ENCODE assay signal across 21 cellular contexts in the genomic region with DNA sequence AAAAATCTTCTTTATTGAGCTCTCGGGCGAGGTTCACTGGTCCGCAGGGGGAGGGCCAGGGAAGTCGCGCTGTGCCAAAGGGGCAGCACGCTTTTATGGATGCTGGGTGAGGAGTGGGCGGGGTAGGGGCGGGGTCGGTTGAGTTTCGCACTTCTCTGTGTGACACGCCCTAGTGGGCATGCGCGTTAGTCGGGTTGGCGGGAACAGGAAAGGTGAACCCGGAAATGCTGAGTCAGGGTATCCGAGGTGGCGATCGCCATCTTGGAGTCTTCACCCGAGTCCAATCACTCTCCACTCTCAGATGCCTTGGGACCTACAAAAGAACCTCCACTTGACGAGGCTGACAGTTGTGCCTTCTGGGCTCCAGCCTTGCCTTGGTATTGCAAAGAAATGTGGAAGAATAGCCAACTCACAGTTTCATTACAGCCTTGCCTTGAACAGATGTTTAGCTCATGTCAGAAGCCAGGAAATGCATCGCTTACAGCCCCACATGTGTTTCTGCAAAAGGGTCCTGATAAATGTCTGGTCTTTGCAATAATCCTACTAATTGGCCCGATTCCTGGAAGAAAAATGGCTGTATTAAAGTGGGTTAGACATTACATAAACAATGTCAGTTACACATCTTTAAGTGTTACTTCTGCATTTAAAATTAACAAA.
"Had no signal": no experiment of that assay in that cellular context is flagged by ENCODE, and none has a peak within 500 bp of the region (broad histone marks: within the 10 kb centered on the region; RNA-seq: fewer than 3 reads in every experiment).

No MANE protein-coding gene starts in this region.

- ATAC-seq: activated naive CD8-positive, alpha-beta T cell treated with anti-CD3 and anti-CD28 coated beads, Interleukin-2, amount 50 U/mL, for 24 hours; left cardiac atrium; sciatic nerve; stimulated activated naive CD8-positive, alpha-beta T cell treated with anti-CD3 and anti-CD28 coated beads, Interleukin-15, Interleukin-2, amounts not matched to agents 100 U/mL and 50 U/mL, for 24 hours; T-cell had no signal

- H3K27ac Mint-ChIP-seq: activated naive CD8-positive, alpha-beta T cell treated with anti-CD3 and anti-CD28 coated beads, Interleukin-2, amount 50 U/mL, for 24 hours; naive B cell; T-cell had no signal

- DNase-seq: activated CD4-positive, alpha-beta T cell treated with anti-CD3 and anti-CD28 coated beads for 1 hour; activated CD4-positive, alpha-beta T cell treated with anti-CD3 and anti-CD28 coated beads, Interleukin-2, amount 50 U/mL, for 4 hours; activated naive CD4-positive, alpha-beta T cell treated with Interleukin-2 at 50 U/mL for 16 hours; activated naive CD8-positive, alpha-beta T cell treated with anti-CD3 and anti-CD28 coated beads, Interleukin-2, amount 50 U/mL, for 24 hours; activated T-cell treated with anti-CD3 and anti-CD28 coated beads for 4 hours; dermis blood vessel endothelial cell; head of caudate nucleus; left cardiac atrium; naive B cell; ovary; stimulated activated naive CD8-positive, alpha-beta T cell treated with anti-CD3 and anti-CD28 coated beads, Interleukin-15, Interleukin-2, amounts not matched to agents 100 U/mL and 50 U/mL, for 24 hours; T-cell; T-helper 9 cell had no signal

- H3K27me3 ChIP-seq: ascending aorta, breast epithelium, ovary, suprapubic skin, upper lobe of left lung had no signal

- H3K4me3 Mint-ChIP-seq: activated naive CD8-positive, alpha-beta T cell treated with anti-CD3 and anti-CD28 coated beads, Interleukin-2, amount 50 U/mL, for 24 hours; naive B cell; T-cell had no signal

- H3K4me3 ChIP-seq: ascending aorta, breast epithelium, lung, ovary, suprapubic skin, upper lobe of left lung had no signal

- H3K36me3 ChIP-seq: ascending aorta, breast epithelium, ovary, upper lobe of left lung had no signal

- H3K4me1 ChIP-seq: ascending aorta, breast epithelium, suprapubic skin, upper lobe of left lung had no signal

- H3K9me3 ChIP-seq: ascending aorta, breast epithelium, ovary, suprapubic skin had no signal

- H3K27ac ChIP-seq: ascending aorta, breast epithelium, epithelial cell of prostate, ovary, suprapubic skin, upper lobe of left lung, VCaP had no signal

- H3K4me1 Mint-ChIP-seq: activated naive CD8-positive, alpha-beta T cell treated with anti-CD3 and anti-CD28 coated beads, Interleukin-2, amount 50 U/mL, for 24 hours; naive B cell had no signal

- H3K27me3 Mint-ChIP-seq: activated naive CD8-positive, alpha-beta T cell treated with anti-CD3 and anti-CD28 coated beads, Interleukin-2, amount 50 U/mL, for 24 hours; naive B cell; T-cell had no signal
